ENCODE assay signal across 9 cellular contexts in the genomic region with DNA sequence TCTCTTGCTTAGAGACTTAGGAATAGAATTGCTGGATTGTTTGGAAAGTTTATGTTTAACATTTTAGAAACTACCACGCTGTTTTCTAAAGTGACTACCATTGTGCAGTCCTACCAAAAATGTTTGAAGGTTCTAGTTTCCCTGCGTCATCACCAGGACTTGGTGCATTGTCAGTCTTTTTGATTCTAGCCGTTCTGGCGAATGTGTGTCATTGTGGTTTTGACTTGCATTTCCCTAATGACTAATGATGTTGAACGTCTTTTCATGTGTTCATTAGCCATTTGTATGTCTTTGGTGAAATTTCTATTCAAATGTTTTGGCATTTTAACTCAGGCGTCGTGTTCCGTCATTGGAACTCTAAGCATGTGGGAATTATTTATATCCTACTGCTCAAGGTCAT. TPM values are rescaled to one million over a fixed set of nuclear protein-coding genes. Genes with fewer than 3 reads are reported as not detected.
A peak's percentile ranks its signal among the peaks of the same experiment; 100 is the strongest.
DNase-seq lines count a peak whose midpoint lies in the region; ATAC-seq lines count a peak whose summit lies in the region.
"Had no signal": no experiment of that assay in that cellular context is flagged by ENCODE, and none has a peak within 500 bp of the region (broad histone marks: within the 10 kb centered on the region; RNA-seq: fewer than 3 reads in every experiment).

No MANE protein-coding gene starts in this region.

- DNase-seq in GM04504 (ENCODE audit: low read depth) (peak; percentile 25), NCI-H69 (lab: John Stamatoyannopoulos, UW) (no peak), left lobe of liver (ENCODE audit: low spot score) (no peak), NCI-H128 (lab: John Stamatoyannopoulos, UW; ENCODE audit: unreplicated experiment) (no peak)
- DNase-seq in activated CD4-positive, alpha-beta T cell treated with anti-CD3 and anti-CD28 coated beads, Interleukin-2, amount 10 ng/mL, durations not matched to agents 7 days and 5 days: peak; percentile 27
- DNase-seq in central memory CD8-positive, alpha-beta T cell (ENCODE audit: low spot score in 2 of 2): peak in 1 of 2 donors; percentile 39
- DNase-seq in stimulated activated CD4-positive, alpha-beta T cell treated with anti-CD3 and anti-CD28 coated beads, Interleukin-2, amount 100 ng/mL, for 48 hours: peak; percentile 23 to 30
- DNase-seq: substantia nigra had no signal

- H3K27ac Mint-ChIP-seq in activated CD4-positive, alpha-beta T cell treated with anti-CD3 and anti-CD28 coated beads, Interleukin-2, amount 10 ng/mL, durations not matched to agents 7 days and 5 days: peak overlapping the region; percentile 31
- peak overlapping the region; percentile 79 for H3K27ac Mint-ChIP-seq in central memory CD8-positive, alpha-beta T cell (ENCODE audit: low read depth)

- peaks cover 28% of the 10 kb centered on the region for H3K4me1 Mint-ChIP-seq in activated CD4-positive, alpha-beta T cell treated with anti-CD3 and anti-CD28 coated beads, Interleukin-2, amount 10 ng/mL, durations not matched to agents 7 days and 5 days
- peaks cover 45% of the 10 kb centered on the region for H3K4me1 Mint-ChIP-seq in central memory CD8-positive, alpha-beta T cell

- H3K36me3 Mint-ChIP-seq in activated CD4-positive, alpha-beta T cell treated with anti-CD3 and anti-CD28 coated beads, Interleukin-2, amount 10 ng/mL, durations not matched to agents 7 days and 5 days (ENCODE audit: low read depth): peaks cover 88% of the 10 kb centered on the region
- peaks cover 77% of the 10 kb centered on the region for H3K36me3 Mint-ChIP-seq in central memory CD8-positive, alpha-beta T cell (ENCODE audit: insufficient read depth)

- no peaks in the 10 kb centered on the region for H3K27me3 Mint-ChIP-seq in activated CD4-positive, alpha-beta T cell treated with anti-CD3 and anti-CD28 coated beads, Interleukin-2, amount 10 ng/mL, durations not matched to agents 7 days and 5 days
- H3K27me3 Mint-ChIP-seq in central memory CD8-positive, alpha-beta T cell: no peaks in the 10 kb centered on the region

- H3K4me3 Mint-ChIP-seq in activated CD4-positive, alpha-beta T cell treated with anti-CD3 and anti-CD28 coated beads, Interleukin-2, amount 10 ng/mL, durations not matched to agents 7 days and 5 days: no peak overlapping the region
- H3K4me3 Mint-ChIP-seq in central memory CD8-positive, alpha-beta T cell: no peak overlapping the region

- POLR2A ChIA-PET in activated CD4-positive, alpha-beta T cell treated with anti-CD3 and anti-CD28 coated beads, Interleukin-2, amount 10 ng/mL, durations not matched to agents 7 days and 5 days (lab: Charles Lee): no interaction called here

- no peaks in the 10 kb centered on the region for H3K9me3 Mint-ChIP-seq in activated CD4-positive, alpha-beta T cell treated with anti-CD3 and anti-CD28 coated beads, Interleukin-2, amount 10 ng/mL, durations not matched to agents 7 days and 5 days
- no peaks in the 10 kb centered on the region for H3K9me3 Mint-ChIP-seq in central memory CD8-positive, alpha-beta T cell

- CTCF ChIA-PET in activated CD4-positive, alpha-beta T cell treated with anti-CD3 and anti-CD28 coated beads, Interleukin-2, amount 10 ng/mL, durations not matched to agents 7 days and 5 days (lab: Charles Lee): no interaction called here

- peak; percentile 97 for ATAC-seq in central memory CD8-positive, alpha-beta T cell (replicated peaks; ENCODE audit: extremely low read depth, poor library complexity, severe bottlenecking)
- ATAC-seq in left lobe of liver: no peak
- no peak for ATAC-seq in HG03460 (IDR thresholded peaks at IDR 0.05; ENCODE audit: unreplicated experiment)

RNA-seq across cellular contexts. Expression of gene CHD2, which starts 58.0 kb away (rescaled TPM):
- total RNA-seq in activated CD4-positive, alpha-beta T cell treated with anti-CD3 and anti-CD28 coated beads, Interleukin-2, amount 10 ng/mL, durations not matched to agents 7 days and 5 days: 100 to 1,000 TPM; 129 to 148 TPM
- 53.1 TPM for total RNA-seq in left lobe of liver

Comparison
In these comparisons a context has a peak if more than half of its experiments do, and no peak if none do; other contexts are left out.
1. DNase-seq: peak in GM04504 (single experiment), activated CD4-positive, alpha-beta T cell treated with anti-CD3 and anti-CD28 coated beads, Interleukin-2, amount 10 ng/mL, durations not matched to agents 7 days and 5 days (single experiment) and stimulated activated CD4-positive, alpha-beta T cell treated with anti-CD3 and anti-CD28 coated beads, Interleukin-2, amount 100 ng/mL, for 48 hours (2 of 2); none in NCI-H69 (single experiment), left lobe of liver (single experiment) and NCI-H128 (single experiment).